In the genomic region with DNA sequence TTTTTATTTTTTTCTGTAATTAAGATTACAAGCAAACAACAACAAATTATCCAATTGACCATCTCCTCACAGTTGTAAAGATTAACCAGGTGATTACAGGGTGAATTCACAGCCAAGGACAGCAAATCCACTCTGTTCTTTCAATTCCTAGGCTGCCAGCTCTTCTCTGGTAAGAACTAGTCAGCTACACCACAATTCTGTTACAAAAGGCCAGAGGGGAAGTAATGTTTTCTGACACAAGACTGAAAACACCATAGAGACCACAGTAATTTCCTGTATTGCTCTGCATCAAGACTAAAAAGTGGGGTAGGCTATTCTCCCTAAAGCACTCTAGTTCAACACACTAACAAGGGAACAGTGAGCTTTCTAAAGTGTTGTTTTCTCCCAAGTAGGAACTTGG, we compare ENCODE assay signal across 13 cellular contexts. TPM values are rescaled to one million over a fixed set of nuclear protein-coding genes. Genes with fewer than 3 reads are reported as not detected.
A peak's percentile ranks its signal among the peaks of the same experiment; 100 is the strongest.
DNase-seq lines count a peak whose midpoint lies in the region; ATAC-seq and TF ChIP-seq lines count a peak whose summit lies in the region.
"Had no signal": no experiment of that assay in that cellular context is flagged by ENCODE, and none has a peak within 500 bp of the region (broad histone marks: within the 10 kb centered on the region; RNA-seq: fewer than 3 reads in every experiment).

No MANE protein-coding gene starts in this region.

- no peaks in the 10 kb centered on the region for H3K27me3 ChIP-seq in WERI-Rb-1 (ENCODE audit: insufficient read depth, low read depth, severe bottlenecking)

- H3K9me3 Mint-ChIP-seq in activated naive CD4-positive, alpha-beta T cell treated with anti-CD3 and anti-CD28 coated beads, Interleukin-2, amount 50 U/mL, for 72 hours: peaks cover 3 to 6% of the 10 kb centered on the region in 2 donors
- no peaks in the 10 kb centered on the region for H3K9me3 Mint-ChIP-seq in activated naive CD4-positive, alpha-beta T cell treated with anti-CD3 and anti-CD28 coated beads, Interleukin-2, amount 10 ng/mL, durations not matched to agents 7 days and 5 days
- H3K9me3 Mint-ChIP-seq: activated naive CD4-positive, alpha-beta T cell treated with anti-CD3 and anti-CD28 coated beads, Interleukin-2, amount 50 U/mL, for 24 hours had no signal

- no peak for DNase-seq in activated naive CD4-positive, alpha-beta T cell treated with anti-CD3 and anti-CD28 coated beads, Interleukin-2, amount 50 U/mL, for 72 hours (ENCODE audit: low spot score in 2 of 2)
- DNase-seq in activated naive CD4-positive, alpha-beta T cell treated with anti-CD3 and anti-CD28 coated beads, Interleukin-2, amount 10 ng/mL, durations not matched to agents 7 days and 5 days: no peak
- DNase-seq in WERI-Rb-1 (no peak), NCI-H526 (lab: John Stamatoyannopoulos, UW) (no peak), NCI-H82 (lab: John Stamatoyannopoulos, UW) (no peak), nucleus accumbens (lab: John Stamatoyannopoulos, UW) (no peak)
- DNase-seq in stimulated activated CD4-positive, alpha-beta T cell treated with anti-CD3 and anti-CD28 coated beads, Interleukin-15, amount 100 ng/mL, for 24 hours: no peak

- CTCF ChIA-PET in activated naive CD4-positive, alpha-beta T cell treated with anti-CD3 and anti-CD28 coated beads, Interleukin-2, amount 10 ng/mL, durations not matched to agents 7 days and 5 days (lab: Charles Lee): no interaction called here

- H3K36me3 ChIP-seq in WERI-Rb-1: no peaks in the 10 kb centered on the region

- H3K9me3 ChIP-seq in WERI-Rb-1 (ENCODE audit: severe bottlenecking): no peaks in the 10 kb centered on the region

- TF ChIP-seq CTCF in WERI-Rb-1 (IDR thresholded peaks at IDR 0.05; ENCODE audit: low read depth, low read length): no peak

- H3K4me1 Mint-ChIP-seq in activated naive CD4-positive, alpha-beta T cell treated with anti-CD3 and anti-CD28 coated beads, Interleukin-2, amount 10 ng/mL, durations not matched to agents 7 days and 5 days: peaks cover 6% of the 10 kb centered on the region
- H3K4me1 Mint-ChIP-seq: activated naive CD4-positive, alpha-beta T cell treated with anti-CD3 and anti-CD28 coated beads, Interleukin-2, amount 50 U/mL, for 24 hours had no signal

- H3K36me3 Mint-ChIP-seq in activated naive CD4-positive, alpha-beta T cell treated with anti-CD3 and anti-CD28 coated beads, Interleukin-2, amount 50 U/mL, for 72 hours: no peaks in the 10 kb centered on the region
- H3K36me3 Mint-ChIP-seq in activated naive CD4-positive, alpha-beta T cell treated with anti-CD3 and anti-CD28 coated beads, Interleukin-2, amount 10 ng/mL, durations not matched to agents 7 days and 5 days: no peaks in the 10 kb centered on the region
- H3K36me3 Mint-ChIP-seq: activated naive CD4-positive, alpha-beta T cell treated with anti-CD3 and anti-CD28 coated beads, Interleukin-2, amount 50 U/mL, for 24 hours had no signal

- peak overlapping the region; percentile 29 for H3K27ac ChIP-seq in WERI-Rb-1
- H3K27ac ChIP-seq: C4-2B had no signal

- no peaks in the 10 kb centered on the region for H3K27me3 Mint-ChIP-seq in activated naive CD4-positive, alpha-beta T cell treated with anti-CD3 and anti-CD28 coated beads, Interleukin-2, amount 10 ng/mL, durations not matched to agents 7 days and 5 days

- H3K27ac Mint-ChIP-seq in activated naive CD4-positive, alpha-beta T cell treated with anti-CD3 and anti-CD28 coated beads, Interleukin-2, amount 50 U/mL, for 72 hours: peak overlapping the region; percentile 61 to 77
- H3K27ac Mint-ChIP-seq in activated naive CD4-positive, alpha-beta T cell treated with anti-CD3 and anti-CD28 coated beads, Interleukin-2, amount 10 ng/mL, durations not matched to agents 7 days and 5 days: no peak overlapping the region
- H3K27ac Mint-ChIP-seq: activated naive CD4-positive, alpha-beta T cell treated with anti-CD3 and anti-CD28 coated beads, Interleukin-2, amount 50 U/mL, for 24 hours had no signal

- no peak overlapping the region for H3K4me3 Mint-ChIP-seq in activated naive CD4-positive, alpha-beta T cell treated with anti-CD3 and anti-CD28 coated beads, Interleukin-2, amount 10 ng/mL, durations not matched to agents 7 days and 5 days
- H3K4me3 Mint-ChIP-seq: activated naive CD4-positive, alpha-beta T cell treated with anti-CD3 and anti-CD28 coated beads, Interleukin-2, amount 50 U/mL, for 24 hours had no signal

- H3K4me3 ChIP-seq in WERI-Rb-1 (ENCODE audit: low read depth, low read length): no peak overlapping the region
- H3K4me3 ChIP-seq: lung, skin epidermis had no signal

- ATAC-seq in activated naive CD4-positive, alpha-beta T cell treated with anti-CD3 and anti-CD28 coated beads, Interleukin-2, amount 50 U/mL, for 72 hours: peak; percentile 75 to 77
- peak; percentile 69 for ATAC-seq in HG03175 (IDR thresholded peaks at IDR 0.05; ENCODE audit: unreplicated experiment)

RNA-seq across cellular contexts. Expression of a gene that starts 10.6 kb away (rescaled TPM):
- not detected for total RNA-seq in activated naive CD4-positive, alpha-beta T cell treated with anti-CD3 and anti-CD28 coated beads, Interleukin-2, amount 50 U/mL, for 72 hours
- total RNA-seq: fibroblast of lung had no signal
